ENCODE assay signal across 1 cellular context in the genomic region with DNA sequence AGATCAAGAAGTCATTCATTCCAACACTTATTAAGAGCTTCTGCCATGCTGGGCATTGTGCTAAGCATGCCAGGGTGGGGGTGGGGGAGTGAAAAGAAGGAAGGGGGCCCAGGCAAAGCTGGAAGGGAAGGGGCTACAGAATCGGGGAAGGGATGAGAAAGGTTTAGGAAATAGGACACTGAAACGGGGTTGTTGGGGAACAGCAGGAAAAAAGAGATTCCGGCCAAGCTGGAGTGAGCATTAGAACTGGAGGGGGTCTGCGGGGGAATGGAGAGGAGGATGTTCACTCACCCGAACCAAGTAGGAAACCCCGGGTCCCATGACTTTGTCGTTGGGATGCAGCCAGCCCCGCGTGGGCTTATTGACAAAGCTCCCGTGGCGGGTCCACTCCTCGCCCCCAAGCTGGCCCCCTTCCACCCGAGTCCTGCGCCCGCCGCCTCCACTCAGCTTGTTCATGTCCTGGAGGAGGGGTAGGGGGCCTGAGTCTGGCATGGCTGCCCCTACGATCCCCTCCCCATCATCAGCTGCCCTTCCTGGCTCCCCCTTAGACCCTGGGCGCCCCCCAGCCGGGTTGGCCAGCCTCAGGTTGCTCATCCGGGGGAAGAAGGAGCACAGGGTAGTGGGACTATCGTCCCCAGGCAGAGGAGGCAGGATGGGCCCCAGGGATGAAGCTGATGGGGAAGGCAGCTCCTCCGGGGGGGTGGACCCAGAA.
TF ChIP-seq lines count a peak whose summit lies in the region.

No MANE protein-coding gene starts in this region.

TF ChIP-seq in H1, 55 proteins besides CTCF, POLR2A, EP300 and RAD21:
- TF ChIP-seq POLR2AphosphoS5 (IDR thresholded peaks at IDR 0.05; ENCODE audit: low read depth, low read length), result no peak
- no peak for TF ChIP-seq GTF2F1 (IDR thresholded peaks at IDR 0.05; ENCODE audit: borderline replicate concordance, low read depth, low read length)
- TF ChIP-seq NRF1 (IDR thresholded peaks at IDR 0.05; ENCODE audit: low read depth, low read length), result no peak
- TF ChIP-seq FOSL1 (IDR thresholded peaks at IDR 0.05; ENCODE audit: insufficient read depth, low read depth, low read length), result no peak
- TF ChIP-seq EZH2 (IDR thresholded peaks at IDR 0.05; ENCODE audit: low read depth, low read length, severe bottlenecking), result no peak
- no peak for TF ChIP-seq SAP30 (IDR thresholded peaks at IDR 0.05; ENCODE audit: insufficient read depth, insufficient replicate concordance, low read length)
- no peak for TF ChIP-seq MAFK (IDR thresholded peaks at IDR 0.05; ENCODE audit: low read depth, low read length)
- TF ChIP-seq YY1 (IDR thresholded peaks at IDR 0.05; ENCODE audit: low read depth, low read length), result no peak
- TF ChIP-seq, protein P1, sequence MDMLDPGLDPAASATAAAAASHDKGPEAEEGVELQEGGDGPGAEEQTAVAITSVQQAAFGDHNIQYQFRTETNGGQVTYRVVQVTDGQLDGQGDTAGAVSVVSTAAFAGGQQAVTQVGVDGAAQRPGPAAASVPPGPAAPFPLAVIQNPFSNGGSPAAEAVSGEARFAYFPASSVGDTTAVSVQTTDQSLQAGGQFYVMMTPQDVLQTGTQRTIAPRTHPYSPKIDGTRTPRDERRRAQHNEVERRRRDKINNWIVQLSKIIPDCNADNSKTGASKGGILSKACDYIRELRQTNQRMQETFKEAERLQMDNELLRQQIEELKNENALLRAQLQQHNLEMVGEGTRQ (IDR thresholded peaks at IDR 0.05; ENCODE audit: low read length), result no peak
- TF ChIP-seq CBX8 (IDR thresholded peaks at IDR 0.05; ENCODE audit: borderline replicate concordance, low read depth, low read length), result no peak
- TF ChIP-seq HDAC2 (IDR thresholded peaks at IDR 0.05; ENCODE audit: borderline replicate concordance in 1 of 2, low read depth in 2 of 2, low read length in 2 of 2), result no peak
- no peak for TF ChIP-seq CBX5 (IDR thresholded peaks at IDR 0.05; ENCODE audit: low read depth, low read length)
- no peak for TF ChIP-seq ATF3 (IDR thresholded peaks at IDR 0.05; ENCODE audit: insufficient read depth, low read depth, low read length)
